7 cellular contexts compared by ENCODE assay signal in the genomic region with DNA sequence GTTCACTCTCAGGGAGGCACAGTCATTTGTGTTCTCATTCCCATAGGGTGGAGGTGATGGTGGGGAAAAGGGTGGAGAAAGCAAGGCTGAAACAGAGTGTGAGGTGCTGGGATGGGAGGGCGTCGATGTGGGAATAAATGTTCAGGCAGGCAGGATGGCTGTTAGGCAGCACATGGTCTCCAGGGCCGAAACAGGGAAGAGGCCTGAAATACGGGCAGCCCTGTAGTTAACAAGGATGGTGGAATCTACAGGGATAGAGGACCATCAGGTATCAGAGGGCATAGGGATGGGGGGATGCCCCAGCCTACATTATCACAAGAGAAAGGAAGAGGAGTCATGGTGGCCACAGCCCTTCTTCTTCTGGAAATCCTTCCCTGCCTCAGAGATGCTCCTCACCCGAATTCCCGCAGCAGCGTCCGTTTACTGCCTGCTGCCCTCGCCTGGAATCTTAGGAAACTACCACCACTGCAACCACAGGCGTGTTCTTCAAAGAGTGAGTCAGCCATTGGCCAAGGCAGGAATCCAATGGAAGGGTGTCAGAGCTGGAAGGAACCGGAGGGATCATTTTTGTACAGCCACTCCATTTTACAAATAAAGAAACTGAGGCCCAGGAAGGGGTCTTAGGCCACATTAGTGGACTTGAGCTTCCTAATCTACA. TPM values are rescaled to one million over a fixed set of nuclear protein-coding genes. Genes with fewer than 3 reads are reported as not detected.
DNase-seq lines count a peak whose midpoint lies in the region; ATAC-seq and TF ChIP-seq lines count a peak whose summit lies in the region.

No MANE protein-coding gene starts in this region.

- peak overlapping the region; percentile 90 for H2AFZ ChIP-seq in HCT116 (ENCODE audit: low read depth, low read length, poor library complexity, severe bottlenecking)

- intact Hi-C loops in HCT116 (cut with micrococcal nuclease), result loop anchor here (1.0 kb wide), 1 partner anchor 194 kb away; no protein-coding TSS in a partner anchor

- H3K9me2 ChIP-seq in HCT116 (ENCODE audit: insufficient read depth), result no peaks in the 10 kb centered on the region

- DNase-seq in HCT116 (ENCODE audit: low read depth, low spot score) (peak; percentile 73), RWPE2 (ENCODE audit: low spot score) (no peak), fibroblast of the aortic adventitia (ENCODE audit: low read depth) (peak; percentile 86), omental fat pad (ENCODE audit: low spot score) (no peak), middle frontal gyrus (ENCODE audit: extremely low spot score, low spot score) (no peak)
- DNase-seq in activated CD4-positive, alpha-beta T cell treated with anti-CD3 and anti-CD28 coated beads for 4 hours, result no peak
- no peak for DNase-seq in activated effector memory CD4-positive, alpha-beta T cell treated with Interleukin-2 at 50 U/mL for 16 hours

- peaks cover 0 to 8% of the 10 kb centered on the region in 2 experiments; a peak in 2 of 4 replicates for H3K4me1 ChIP-seq in HCT116 (ENCODE audit: control insufficient read depth in 1 of 2, insufficient read depth in 2 of 2, low read length in 2 of 2)
- H3K4me1 ChIP-seq in RWPE2 (ENCODE audit: insufficient read depth, poor library complexity, severe bottlenecking), result no peaks in the 10 kb centered on the region

- POLR2A ChIA-PET in HCT116 (lab: Charles Lee), result interaction anchor here (0.9 kb wide), 1 partner anchor 194 kb away, joined by 3 read pairs; no protein-coding TSS in a partner anchor

- no peak for TF ChIP-seq POLR2A in HCT116 (IDR thresholded peaks at IDR 0.05; ENCODE audit: borderline replicate concordance, extremely low read depth, insufficient read depth, insufficient read length)

- H3K4me2 ChIP-seq in HCT116 (ENCODE audit: low read length), result peak overlapping the region; percentile 8

- no peak overlapping the region for H3K27ac ChIP-seq in HCT116 (ENCODE audit: low read depth, low read length)
- no peak overlapping the region for H3K27ac ChIP-seq in RWPE2 (ENCODE audit: poor library complexity, severe bottlenecking)

- no peak overlapping the region for H3K9ac ChIP-seq in HCT116 (ENCODE audit: low read length)

- ATAC-seq in HCT116, result peak; percentile 98
- peak; percentile 95 for ATAC-seq in RWPE2 (ENCODE audit: low read depth)
- ATAC-seq in omental fat pad (ENCODE audit: low FRiP score), result peak; percentile 85

- no peaks in the 10 kb centered on the region for H4K20me1 ChIP-seq in HCT116 (ENCODE audit: insufficient read depth)

- TF ChIP-seq CTCF in HCT116 (IDR thresholded peaks at IDR 0.05 in 2 of 3, conservative IDR thresholded peaks at IDR 0.05 in 1 of 3; ENCODE audit: borderline replicate concordance in 1 of 3, insufficient read depth in 1 of 3, low read depth in 2 of 3, low read length in 2 of 3), result peak; percentile 70 to 73 (median 73)
- TF ChIP-seq CTCF in RWPE2 (IDR thresholded peaks at IDR 0.05; ENCODE audit: poor library complexity, severe bottlenecking), result peak; percentile 79
- TF ChIP-seq CTCF in fibroblast of the aortic adventitia (IDR thresholded peaks at IDR 0.05; ENCODE audit: insufficient read depth, low read length), result peak; percentile 80
- TF ChIP-seq CTCF in omental fat pad (IDR thresholded peaks at IDR 0.05), result no peak

- H3K36me3 ChIP-seq in HCT116 (ENCODE audit: control insufficient read depth in 1 of 2, insufficient read depth in 2 of 2, low read length in 2 of 2), result no peaks in the 10 kb centered on the region
- no peaks in the 10 kb centered on the region for H3K36me3 ChIP-seq in RWPE2 (ENCODE audit: low read depth)

- no TSS peak for BruUV-seq in HCT116 (replicated peaks; lab: Mats Ljungman, UMichigan)

- H3K4me3 ChIP-seq in HCT116 (replicated peaks in 1 of 2; ENCODE audit: low read depth in 1 of 2, low read length in 2 of 2) (no peak overlapping the region), RWPE2 (ENCODE audit: severe bottlenecking) (no peak overlapping the region), fibroblast of the aortic adventitia (ENCODE audit: low read depth, low read length) (no peak overlapping the region)

- CTCF ChIA-PET in HCT116 (lab: Charles Lee), result interaction anchor here (0.6 to 3.3 kb wide), 6 partner anchors 11 to 348 kb away, joined by 3 to 30 read pairs (median 3); no protein-coding TSS in a partner anchor

- RAD21 ChIA-PET in HCT116 (lab: Charles Lee; ENCODE audit: low non-redundant PET in 1 of 2, low total read pairs in 2 of 2, uncharacterized antibody in 2 of 2, unreplicated experiment in 2 of 2), result interaction anchor here in 1 of 2 experiments (1.6 kb wide), 1 partner anchor 193 kb away, joined by 4 read pairs; no protein-coding TSS in a partner anchor

- H3K27me3 ChIP-seq in HCT116 (ENCODE audit: insufficient read depth, low read length) (no peaks in the 10 kb centered on the region), RWPE2 (ENCODE audit: insufficient read depth, poor library complexity, severe bottlenecking) (no peaks in the 10 kb centered on the region)

- H3K79me2 ChIP-seq in HCT116 (ENCODE audit: insufficient read depth, low read length), result no peaks in the 10 kb centered on the region

- TF ChIP-seq RAD21 in HCT116 (IDR thresholded peaks at IDR 0.05; ENCODE audit: low read depth), result peak; percentile 79

- H3K9me3 ChIP-seq in HCT116 (ENCODE audit: control insufficient read depth in 1 of 2, insufficient read depth in 1 of 2, low read depth in 1 of 2, low read length in 2 of 2) (no peaks in the 10 kb centered on the region), RWPE2 (ENCODE audit: severe bottlenecking) (no peaks in the 10 kb centered on the region)

TF ChIP-seq in HCT116, 20 proteins besides CTCF, POLR2A, EP300 and RAD21:
- TF ChIP-seq EZH2 (IDR thresholded peaks at IDR 0.05) (no peak), TCF7L2 (IDR thresholded peaks at IDR 0.05; ENCODE audit: borderline replicate concordance, extremely low read depth, insufficient read depth, insufficient read length) (peak; percentile 67), SIN3A (IDR thresholded peaks at IDR 0.05; ENCODE audit: low read depth) (no peak), CBX3 (IDR thresholded peaks at IDR 0.05; ENCODE audit: low read depth) (no peak; the same call in 1 of the 2 replicates), FOSL1 (IDR thresholded peaks at IDR 0.05; ENCODE audit: low read depth) (peak; percentile 29; the same call in 1 of the 2 replicates), CEBPB (IDR thresholded peaks at IDR 0.05; ENCODE audit: low read depth) (no peak), JUND (IDR thresholded peaks at IDR 0.05) (0 out of 2 replicates have a peak, but pooled peaks have one; percentile 19), EZH2phosphoT487 (IDR thresholded peaks at IDR 0.05; ENCODE audit: borderline replicate concordance) (no peak)
- TF ChIP-seq, protein P1, sequence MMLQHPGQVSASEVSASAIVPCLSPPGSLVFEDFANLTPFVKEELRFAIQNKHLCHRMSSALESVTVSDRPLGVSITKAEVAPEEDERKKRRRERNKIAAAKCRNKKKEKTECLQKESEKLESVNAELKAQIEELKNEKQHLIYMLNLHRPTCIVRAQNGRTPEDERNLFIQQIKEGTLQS (IDR thresholded peaks at IDR 0.05), result no peak
- TF ChIP-seq, protein P2, sequence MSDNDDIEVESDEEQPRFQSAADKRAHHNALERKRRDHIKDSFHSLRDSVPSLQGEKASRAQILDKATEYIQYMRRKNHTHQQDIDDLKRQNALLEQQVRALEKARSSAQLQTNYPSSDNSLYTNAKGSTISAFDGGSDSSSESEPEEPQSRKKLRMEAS (IDR thresholded peaks at IDR 0.05), result peak; percentile 60
- TF ChIP-seq, protein P3, sequence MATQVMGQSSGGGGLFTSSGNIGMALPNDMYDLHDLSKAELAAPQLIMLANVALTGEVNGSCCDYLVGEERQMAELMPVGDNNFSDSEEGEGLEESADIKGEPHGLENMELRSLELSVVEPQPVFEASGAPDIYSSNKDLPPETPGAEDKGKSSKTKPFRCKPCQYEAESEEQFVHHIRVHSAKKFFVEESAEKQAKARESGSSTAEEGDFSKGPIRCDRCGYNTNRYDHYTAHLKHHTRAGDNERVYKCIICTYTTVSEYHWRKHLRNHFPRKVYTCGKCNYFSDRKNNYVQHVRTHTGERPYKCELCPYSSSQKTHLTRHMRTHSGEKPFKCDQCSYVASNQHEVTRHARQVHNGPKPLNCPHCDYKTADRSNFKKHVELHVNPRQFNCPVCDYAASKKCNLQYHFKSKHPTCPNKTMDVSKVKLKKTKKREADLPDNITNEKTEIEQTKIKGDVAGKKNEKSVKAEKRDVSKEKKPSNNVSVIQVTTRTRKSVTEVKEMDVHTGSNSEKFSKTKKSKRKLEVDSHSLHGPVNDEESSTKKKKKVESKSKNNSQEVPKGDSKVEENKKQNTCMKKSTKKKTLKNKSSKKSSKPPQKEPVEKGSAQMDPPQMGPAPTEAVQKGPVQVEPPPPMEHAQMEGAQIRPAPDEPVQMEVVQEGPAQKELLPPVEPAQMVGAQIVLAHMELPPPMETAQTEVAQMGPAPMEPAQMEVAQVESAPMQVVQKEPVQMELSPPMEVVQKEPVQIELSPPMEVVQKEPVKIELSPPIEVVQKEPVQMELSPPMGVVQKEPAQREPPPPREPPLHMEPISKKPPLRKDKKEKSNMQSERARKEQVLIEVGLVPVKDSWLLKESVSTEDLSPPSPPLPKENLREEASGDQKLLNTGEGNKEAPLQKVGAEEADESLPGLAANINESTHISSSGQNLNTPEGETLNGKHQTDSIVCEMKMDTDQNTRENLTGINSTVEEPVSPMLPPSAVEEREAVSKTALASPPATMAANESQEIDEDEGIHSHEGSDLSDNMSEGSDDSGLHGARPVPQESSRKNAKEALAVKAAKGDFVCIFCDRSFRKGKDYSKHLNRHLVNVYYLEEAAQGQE (IDR thresholded peaks at IDR 0.05; ENCODE audit: low read depth), result no peak
- TF ChIP-seq, protein P4, sequence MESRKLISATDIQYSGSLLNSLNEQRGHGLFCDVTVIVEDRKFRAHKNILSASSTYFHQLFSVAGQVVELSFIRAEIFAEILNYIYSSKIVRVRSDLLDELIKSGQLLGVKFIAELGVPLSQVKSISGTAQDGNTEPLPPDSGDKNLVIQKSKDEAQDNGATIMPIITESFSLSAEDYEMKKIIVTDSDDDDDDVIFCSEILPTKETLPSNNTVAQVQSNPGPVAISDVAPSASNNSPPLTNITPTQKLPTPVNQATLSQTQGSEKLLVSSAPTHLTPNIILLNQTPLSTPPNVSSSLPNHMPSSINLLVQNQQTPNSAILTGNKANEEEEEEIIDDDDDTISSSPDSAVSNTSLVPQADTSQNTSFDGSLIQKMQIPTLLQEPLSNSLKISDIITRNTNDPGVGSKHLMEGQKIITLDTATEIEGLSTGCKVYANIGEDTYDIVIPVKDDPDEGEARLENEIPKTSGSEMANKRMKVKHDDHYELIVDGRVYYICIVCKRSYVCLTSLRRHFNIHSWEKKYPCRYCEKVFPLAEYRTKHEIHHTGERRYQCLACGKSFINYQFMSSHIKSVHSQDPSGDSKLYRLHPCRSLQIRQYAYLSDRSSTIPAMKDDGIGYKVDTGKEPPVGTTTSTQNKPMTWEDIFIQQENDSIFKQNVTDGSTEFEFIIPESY (IDR thresholded peaks at IDR 0.05; ENCODE audit: extremely low read depth, insufficient replicate concordance, low read length), result no peak

RNA-seq across cellular contexts. Expression of a gene that starts 49.7 kb away (rescaled TPM):
- total RNA-seq in HCT116 (2021; ENCODE audit: unreplicated experiment), result 21.6 TPM
- 25.0 and 27.3 TPM in 2 replicates for polyA plus RNA-seq in HCT116 (2012)
- 6.9 and 9.3 TPM in 2 replicates for total RNA-seq in fibroblast of the aortic adventitia (ENCODE audit: low replicate concordance)
- 10 to 100 TPM; 13.0 to 19.6 (median 15.9) TPM for total RNA-seq in omental fat pad

Comparison
In these comparisons a context has a peak if more than half of its experiments do, and no peak if none do; other contexts are left out.
1. DNase-seq: peak in HCT116 (single experiment) and fibroblast of the aortic adventitia (single experiment); none in RWPE2 (single experiment), omental fat pad (single experiment), activated CD4-positive, alpha-beta T cell treated with anti-CD3 and anti-CD28 coated beads for 4 hours (0 of 2), middle frontal gyrus (single experiment) and activated effector memory CD4-positive, alpha-beta T cell treated with Interleukin-2 at 50 U/mL for 16 hours (single experiment).
2. CTCF ChIP-seq: peak in HCT116 (3 of 3), RWPE2 (single experiment) and fibroblast of the aortic adventitia (single experiment); none in omental fat pad (0 of 3).
3. Peak in every context shown above with its lines, with median percentiles within 50 percentile points of each other: ATAC-seq.